ENCODE assay signal across 9 cellular contexts in the genomic region with DNA sequence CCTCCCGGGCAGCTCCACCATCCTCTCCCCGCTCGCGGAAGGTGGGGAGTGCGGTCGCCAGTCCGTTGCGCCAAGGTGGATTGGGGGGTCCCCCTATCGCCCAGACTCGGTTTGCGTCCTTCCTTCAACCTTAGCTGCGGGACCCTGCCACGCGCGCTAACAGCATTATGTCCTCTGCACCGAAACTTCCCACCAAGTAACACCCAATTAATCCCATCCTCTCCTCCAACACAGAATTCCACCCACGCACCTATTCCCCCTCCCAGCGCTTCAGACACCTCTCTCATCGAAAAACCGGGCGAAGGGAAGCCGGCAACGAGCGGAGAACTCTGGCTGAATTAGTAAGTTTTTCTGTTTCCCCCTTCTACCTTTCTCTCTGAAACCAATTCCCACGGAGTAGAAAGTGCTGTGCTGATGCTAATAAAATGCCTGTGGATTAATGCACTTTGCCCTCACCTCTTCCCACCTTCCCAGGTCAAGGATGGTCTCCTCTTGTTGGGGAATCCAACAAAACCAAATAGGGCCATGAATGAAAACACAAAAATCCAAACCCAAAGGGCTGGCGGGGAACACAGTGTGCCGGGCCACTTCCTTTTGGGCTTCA. TPM values are rescaled to one million over a fixed set of nuclear protein-coding genes. Genes with fewer than 3 reads are reported as not detected.
A peak's percentile ranks its signal among the peaks of the same experiment; 100 is the strongest.
DNase-seq lines count a peak whose midpoint lies in the region; ATAC-seq, FAIRE-seq and TF ChIP-seq lines count a peak whose summit lies in the region.
"Had no signal": no experiment of that assay in that cellular context is flagged by ENCODE, and none has a peak within 500 bp of the region (broad histone marks: within the 10 kb centered on the region; RNA-seq: fewer than 3 reads in every experiment).

No MANE protein-coding gene starts in this region.

- peak overlapping the region; percentile 69 for H3K27ac ChIP-seq in AG04450 (ENCODE audit: low read depth, low read length)
- no peak overlapping the region for H3K27ac ChIP-seq in HUES48 (ENCODE audit: low read depth, low read length)
- no peak overlapping the region for H3K27ac ChIP-seq in K562 (ENCODE audit: extremely low read depth, low read depth, low read length)

- TF ChIP-seq CTCF in AG04450 (IDR thresholded peaks at IDR 0.05; ENCODE audit: low read depth, low read length) (no peak), K562 (IDR thresholded peaks at IDR 0.05 in 2 of 3, conservative IDR thresholded peaks at IDR 0.05 in 1 of 3; ENCODE audit: insufficient read depth in 2 of 3, low read depth in 1 of 3, low read length in 3 of 3) (no peak)

- no TSS peak for BruUV-seq in K562 (replicated peaks; lab: Mats Ljungman, UMichigan)

- POLR2A ChIA-PET in AG04450 (lab: Yijun Ruan, JAX): interaction anchor here (0.6 to 2.1 kb wide), 6 partner anchors 31 to 951 kb away, joined by 3 to 5 read pairs (median 3); a partner anchor contains a TSS
- POLR2A ChIA-PET in K562 (lab: Yijun Ruan, JAX): interaction anchor here (1.0 kb wide), 1 partner anchor 12 kb away, joined by 5 read pairs; no protein-coding TSS in a partner anchor

- H3K27ac Mint-ChIP-seq in naive B cell: peak overlapping the region in 5 of 6 donors; percentile 42 to 97 (median 78)

- CTCF ChIA-PET in AG04450 (lab: Charles Lee) (interaction anchor here (0.8 to 5.6 kb wide), 13 partner anchors 10 to 953 kb away, joined by 3 to 24 read pairs (median 4); no protein-coding TSS in a partner anchor), K562 (lab: Yijun Ruan, JAX; ENCODE audit: low intra/inter-chr PET ratio) (interaction anchor here (0.7 to 1.0 kb wide), 2 partner anchors 233 to 772 kb away, joined by 3 read pairs; no protein-coding TSS in a partner anchor)

- peaks cover 2% of the 10 kb centered on the region; the same call in 1 of the 2 replicates for H3K9me3 ChIP-seq in AG04450 (ENCODE audit: control insufficient read depth, insufficient read depth, low read length)
- H3K9me3 ChIP-seq in HUES48 (ENCODE audit: control insufficient read depth, insufficient read depth, low read length): no peaks in the 10 kb centered on the region
- no peaks in the 10 kb centered on the region for H3K9me3 ChIP-seq in K562 (replicated peaks; ENCODE audit: control insufficient read depth, insufficient read depth, low read depth, low read length)

- H3K4me1 Mint-ChIP-seq in naive B cell: peaks cover 37 to 56% (median 51%) of the 10 kb centered on the region in 3 donors

- peak overlapping the region; percentile 73 for H3K4me3 ChIP-seq in AG04450 (ENCODE audit: low read depth, low read length)
- peak overlapping the region; percentile 46; the same call in 1 of the 2 replicates for H3K4me3 ChIP-seq in HUES48 (ENCODE audit: low read depth, low read length)
- H3K4me3 ChIP-seq in K562: no peak overlapping the region

- peaks cover 0 to 17% of the 10 kb centered on the region in 2 donors for H3K36me3 Mint-ChIP-seq in naive B cell

- peaks cover 6% of the 10 kb centered on the region for H3K27me3 ChIP-seq in AG04450 (ENCODE audit: control insufficient read depth, insufficient read depth, low read length)
- H3K27me3 ChIP-seq in HUES48 (ENCODE audit: control insufficient read depth, insufficient read depth, low read length): peaks cover 100% of the 10 kb centered on the region
- H3K27me3 ChIP-seq in K562 (ENCODE audit: control insufficient read depth in 2 of 2, insufficient read depth in 2 of 2, low read length in 2 of 2): peaks cover 49 to 93% of the 10 kb centered on the region in 2 experiments

- no peak for TF ChIP-seq POLR2A in K562 (conservative IDR thresholded peaks at IDR 0.05)

- intact Hi-C loops in K562 (cut with micrococcal nuclease): no loop called here

- 29% methylated on average over 27 of the region's 27 CpGs for WGBS in K562 (ENCODE audit: insufficient coverage, low coverage, missing lambda C conversion rate)

- peaks cover 68 to 76% (median 70%) of the 10 kb centered on the region in 3 donors for H3K27me3 Mint-ChIP-seq in naive B cell

- H2AFZ ChIP-seq in K562 (ENCODE audit: low read depth, low read length): no peak overlapping the region

- H4K20me1 ChIP-seq in K562 (replicated peaks; ENCODE audit: control insufficient read depth, insufficient read depth, low read length): no peaks in the 10 kb centered on the region

- in situ Hi-C loops in K562 (cut with MboI) (loop anchor here (25.0 kb wide), 3 partner anchors 639 to 1264 kb away; no protein-coding TSS in a partner anchor), G401 (cut with HindIII; ENCODE audit: low sequenced_read_pairs) (no loop called here)

- no peaks in the 10 kb centered on the region for H3K36me3 ChIP-seq in HUES48 (ENCODE audit: control insufficient read depth, insufficient read depth, low read length)
- no peaks in the 10 kb centered on the region for H3K36me3 ChIP-seq in K562 (ENCODE audit: control insufficient read depth, insufficient read depth, low read length)

- H3K9me1 ChIP-seq in K562 (ENCODE audit: control insufficient read depth, insufficient read depth, low read length): no peaks in the 10 kb centered on the region

- no peak for TF ChIP-seq RAD21 in K562 (CRISPR knock-in tag; conservative IDR thresholded peaks at IDR 0.05 in 1 of 2, IDR thresholded peaks at IDR 0.05 in 1 of 2)

- DNase-seq in AG04450 (ENCODE audit: low read depth, low spot score) (no peak), K562 (ENCODE audit: extremely low read depth in 1 of 4, low spot score in 3 of 4) (no peak), naive B cell (no peak), dermis blood vessel endothelial cell (no peak), RKO (ENCODE audit: low spot score) (no peak), RPMI8226 (no peak), G401 (ENCODE audit: low spot score) (no peak)

- no peak for FAIRE-seq in K562 (lab: Jason Lieb, UNC)

- H3K4me1 ChIP-seq in HUES48 (ENCODE audit: control insufficient read depth, insufficient read depth, low read length) (peaks cover 10% of the 10 kb centered on the region; the same call in 1 of the 2 replicates), K562 (replicated peaks in 1 of 2; ENCODE audit: control insufficient read depth in 2 of 2, insufficient read depth in 2 of 2, low read length in 2 of 2) (peaks cover 0 to 15% of the 10 kb centered on the region in 2 experiments; a peak in 2 of 5 replicates)

- ATAC-seq in K562 (no peak), naive B cell (ENCODE audit: low read depth in 2 of 2) (no peak)

- TF ChIP-seq EP300 in K562 (IDR thresholded peaks at IDR 0.05; ENCODE audit: low read length): no peak

- H3K9ac ChIP-seq in HUES48 (ENCODE audit: low read depth, low read length) (no peak overlapping the region), K562 (ENCODE audit: insufficient read depth in 1 of 2, low read depth in 2 of 2, low read length in 2 of 2) (no peak overlapping the region)

- H3K79me2 ChIP-seq in K562 (ENCODE audit: control insufficient read depth, insufficient read depth, low read length): no peaks in the 10 kb centered on the region

- H3K4me3 Mint-ChIP-seq in naive B cell: peak overlapping the region; percentile 75 to 89 (median 84)

- no peak overlapping the region for H3K4me2 ChIP-seq in K562 (ENCODE audit: insufficient read depth, low read length)

- peaks cover 0 to 26% (median 2%) of the 10 kb centered on the region in 7 donors for H3K9me3 Mint-ChIP-seq in naive B cell

RNA-seq across cellular contexts. Expression of a gene that starts 0.9 kb away (rescaled TPM):
- polyA plus RNA-seq in AG04450 (2011; rRNA removed) (1.6 and 1.9 TPM in 2 replicates), K562 (2011; rRNA removed) (0.13 TPM in 1 of 2 replicates, not detected in the other), K562 (2014; fragmentation: Illumina TruSeq; extraction: Trizol) (not detected in 2 replicates), K562 (2014; fragmentation: Nextera tagmentation; extraction: Ambion mirVana) (not detected), K562 (2014; rRNA removed) (not detected in 2 replicates), naive B cell (ENCODE audit: low read depth in 6 of 6) (not detected)
- 2.2 and 2.6 TPM in 2 replicates for polyA minus RNA-seq in AG04450 (2011; rRNA and poly(A)+ RNA removed)
- total RNA-seq in K562 (2011; cell fraction: chromatin; rRNA removed; ENCODE audit: low replicate concordance): 0.35 TPM in 1 of 2 replicates, not detected in the other
- 0.17 TPM in 1 of 2 replicates, not detected in the other for total RNA-seq in K562 (2011; cell fraction: nucleolus; rRNA removed)
- not detected in 2 replicates for total RNA-seq in K562 (2011; cell fraction: nucleoplasm; rRNA removed)
- total RNA-seq in K562 (2014; rRNA removed) (not detected in 2 replicates), K562 (2014; rRNA removed; fragmentation: Illumina TruSeq; extraction: Trizol) (not detected in 2 replicates), K562 (2015; rRNA removed; fragmentation: Illumina TruSeq; extraction: Trizol) (not detected in 2 replicates), K562 (2021) (0.04 and 0.18 TPM in 2 replicates), dermis blood vessel endothelial cell (2.4 and 6.0 TPM in 2 replicates)
- polyA plus RNA-seq in K562 (2011; cell fraction: cytosol; rRNA removed): 0.06 TPM in 1 of 2 replicates, not detected in the other
- 0.78 TPM in 1 of 2 replicates, not detected in the other for polyA plus RNA-seq in K562 (2011; cell fraction: nucleus; rRNA removed)
- polyA plus RNA-seq in K562 (2012): 0.03 TPM in 1 of 2 replicates, not detected in the other
- not detected in 2 replicates for polyA minus RNA-seq in K562 (2011; rRNA and poly(A)+ RNA removed)
- not detected in 2 replicates for polyA minus RNA-seq in K562 (2011; cell fraction: cytosol; rRNA and poly(A)+ RNA removed)
- polyA minus RNA-seq in K562 (2011; cell fraction: nucleus; rRNA and poly(A)+ RNA removed): 0.54 TPM in 1 of 2 replicates, not detected in the other
- 2.2 TPM in 1 of 2 replicates, not detected in the other for total RNA-seq in G401 (2014; rRNA removed; shearing (Covaris generic))
- total RNA-seq: activated CD8-positive, alpha-beta memory T cell treated with anti-CD3 and anti-CD28 coated beads for 36 hours had no signal

RNA-seq across cellular contexts. Expression of a gene that starts 3.9 kb away (rescaled TPM):
- 1.2 and 1.3 TPM in 2 replicates for polyA plus RNA-seq in AG04450 (2011; rRNA removed)
- polyA minus RNA-seq in AG04450 (2011; rRNA and poly(A)+ RNA removed): 0.91 and 2.1 TPM in 2 replicates
- total RNA-seq in K562 (2011; cell fraction: chromatin; rRNA removed; ENCODE audit: low replicate concordance): not detected in 2 replicates
- not detected in 2 replicates for total RNA-seq in K562 (2011; cell fraction: nucleolus; rRNA removed)
- total RNA-seq in K562 (2011; cell fraction: nucleoplasm; rRNA removed): not detected in 2 replicates
- total RNA-seq in K562 (2014; rRNA removed): not detected in 2 replicates
- total RNA-seq in K562 (2014; rRNA removed; fragmentation: Illumina TruSeq; extraction: Trizol): not detected in 2 replicates
- not detected in 2 replicates for total RNA-seq in K562 (2015; rRNA removed; fragmentation: Illumina TruSeq; extraction: Trizol)
- total RNA-seq in K562 (2021): not detected in 2 replicates
- not detected in 2 replicates for polyA plus RNA-seq in K562 (2011; rRNA removed)
- not detected in 2 replicates for polyA plus RNA-seq in K562 (2011; cell fraction: cytosol; rRNA removed)
- 0.13 TPM in 1 of 2 replicates, not detected in the other for polyA plus RNA-seq in K562 (2011; cell fraction: nucleus; rRNA removed)
- not detected in 2 replicates for polyA plus RNA-seq in K562 (2012)
- not detected in 2 replicates for polyA plus RNA-seq in K562 (2014; fragmentation: Illumina TruSeq; extraction: Trizol)
- polyA plus RNA-seq in K562 (2014; fragmentation: Nextera tagmentation; extraction: Ambion mirVana): not detected
- polyA plus RNA-seq in K562 (2014; rRNA removed): not detected in 2 replicates
- polyA minus RNA-seq in K562 (2011; rRNA and poly(A)+ RNA removed): not detected in 2 replicates
- polyA minus RNA-seq in K562 (2011; cell fraction: cytosol; rRNA and poly(A)+ RNA removed): not detected in 2 replicates
- polyA minus RNA-seq in K562 (2011; cell fraction: nucleus; rRNA and poly(A)+ RNA removed): not detected in 2 replicates
- not detected for polyA plus RNA-seq in naive B cell (ENCODE audit: low read depth in 6 of 6)
- total RNA-seq in dermis blood vessel endothelial cell: 2.9 and 8.6 TPM in 2 replicates
- total RNA-seq in G401 (2014; rRNA removed; shearing (Covaris generic)): 5.1 TPM in 1 of 2 replicates, not detected in the other
- total RNA-seq: activated CD8-positive, alpha-beta memory T cell treated with anti-CD3 and anti-CD28 coated beads for 36 hours had no signal

RNA-seq across cellular contexts. Expression of a gene that starts 5.0 kb away (rescaled TPM):
- polyA plus RNA-seq in AG04450 (2011; rRNA removed) (5.1 and 5.3 TPM in 2 replicates), K562 (2011; rRNA removed) (not detected in 2 replicates), K562 (2014; fragmentation: Illumina TruSeq; extraction: Trizol) (not detected in 2 replicates), K562 (2014; fragmentation: Nextera tagmentation; extraction: Ambion mirVana) (not detected), K562 (2014; rRNA removed) (not detected in 2 replicates), naive B cell (ENCODE audit: low read depth in 6 of 6) (not detected)
- polyA minus RNA-seq in AG04450 (2011; rRNA and poly(A)+ RNA removed): 1.7 and 2.6 TPM in 2 replicates
- total RNA-seq in K562 (2011; cell fraction: chromatin; rRNA removed; ENCODE audit: low replicate concordance): not detected in 2 replicates
- not detected in 2 replicates for total RNA-seq in K562 (2011; cell fraction: nucleolus; rRNA removed)
- total RNA-seq in K562 (2011; cell fraction: nucleoplasm; rRNA removed): not detected in 2 replicates
- total RNA-seq in K562 (2014; rRNA removed) (not detected in 2 replicates), K562 (2014; rRNA removed; fragmentation: Illumina TruSeq; extraction: Trizol) (not detected in 2 replicates), K562 (2015; rRNA removed; fragmentation: Illumina TruSeq; extraction: Trizol) (not detected in 2 replicates), K562 (2021) (not detected in 2 replicates), dermis blood vessel endothelial cell (1.4 and 2.9 TPM in 2 replicates)
- not detected in 2 replicates for polyA plus RNA-seq in K562 (2011; cell fraction: cytosol; rRNA removed)
- polyA plus RNA-seq in K562 (2011; cell fraction: nucleus; rRNA removed): not detected in 2 replicates
- not detected in 2 replicates for polyA plus RNA-seq in K562 (2012)
- not detected in 2 replicates for polyA minus RNA-seq in K562 (2011; rRNA and poly(A)+ RNA removed)
- polyA minus RNA-seq in K562 (2011; cell fraction: cytosol; rRNA and poly(A)+ RNA removed): not detected in 2 replicates
- polyA minus RNA-seq in K562 (2011; cell fraction: nucleus; rRNA and poly(A)+ RNA removed): not detected in 2 replicates
- 4.4 and 7.1 TPM in 2 replicates for total RNA-seq in G401 (2014; rRNA removed; shearing (Covaris generic))
- total RNA-seq: activated CD8-positive, alpha-beta memory T cell treated with anti-CD3 and anti-CD28 coated beads for 36 hours had no signal

RNA-seq across cellular contexts. Expression of a gene that starts 8.0 kb away (rescaled TPM):
- polyA plus RNA-seq in AG04450 (2011; rRNA removed) (48.3 and 51.0 TPM in 2 replicates), K562 (2011; rRNA removed) (0.13 TPM in 1 of 2 replicates, not detected in the other), K562 (2014; fragmentation: Illumina TruSeq; extraction: Trizol) (not detected in 2 replicates), K562 (2014; fragmentation: Nextera tagmentation; extraction: Ambion mirVana) (not detected), K562 (2014; rRNA removed) (not detected in 2 replicates), naive B cell (ENCODE audit: low read depth in 6 of 6) (not detected)
- 37.7 and 49.7 TPM in 2 replicates for polyA minus RNA-seq in AG04450 (2011; rRNA and poly(A)+ RNA removed)
- not detected in 2 replicates for total RNA-seq in K562 (2011; cell fraction: chromatin; rRNA removed; ENCODE audit: low replicate concordance)
- not detected in 2 replicates for total RNA-seq in K562 (2011; cell fraction: nucleolus; rRNA removed)
- total RNA-seq in K562 (2011; cell fraction: nucleoplasm; rRNA removed): not detected in 2 replicates
- total RNA-seq in K562 (2014; rRNA removed) (not detected in 2 replicates), K562 (2014; rRNA removed; fragmentation: Illumina TruSeq; extraction: Trizol) (not detected in 2 replicates), K562 (2015; rRNA removed; fragmentation: Illumina TruSeq; extraction: Trizol) (not detected in 2 replicates), K562 (2021) (not detected in 2 replicates), dermis blood vessel endothelial cell (5.6 and 6.1 TPM in 2 replicates)
- 0.10 TPM in 1 of 2 replicates, not detected in the other for polyA plus RNA-seq in K562 (2011; cell fraction: cytosol; rRNA removed)
- 0.30 TPM in 1 of 2 replicates, not detected in the other for polyA plus RNA-seq in K562 (2011; cell fraction: nucleus; rRNA removed)
- not detected in 2 replicates for polyA plus RNA-seq in K562 (2012)
- polyA minus RNA-seq in K562 (2011; rRNA and poly(A)+ RNA removed): not detected in 2 replicates
- polyA minus RNA-seq in K562 (2011; cell fraction: cytosol; rRNA and poly(A)+ RNA removed): not detected in 2 replicates
- polyA minus RNA-seq in K562 (2011; cell fraction: nucleus; rRNA and poly(A)+ RNA removed): not detected in 2 replicates
- total RNA-seq in G401 (2014; rRNA removed; shearing (Covaris generic)): 0.81 and 1.6 TPM in 2 replicates
- total RNA-seq: activated CD8-positive, alpha-beta memory T cell treated with anti-CD3 and anti-CD28 coated beads for 36 hours had no signal

RNA-seq across cellular contexts. Expression of a gene that starts 13.9 kb away (rescaled TPM):
- polyA plus RNA-seq in AG04450 (2011; rRNA removed) (0.78 and 1.5 TPM in 2 replicates), K562 (2011; rRNA removed) (not detected in 2 replicates), K562 (2014; fragmentation: Illumina TruSeq; extraction: Trizol) (not detected in 2 replicates), K562 (2014; fragmentation: Nextera tagmentation; extraction: Ambion mirVana) (not detected), K562 (2014; rRNA removed) (not detected in 2 replicates), naive B cell (ENCODE audit: low read depth in 6 of 6) (not detected)
- polyA minus RNA-seq in AG04450 (2011; rRNA and poly(A)+ RNA removed): 0.18 TPM in 1 of 2 replicates, not detected in the other
- total RNA-seq in K562 (2011; cell fraction: chromatin; rRNA removed; ENCODE audit: low replicate concordance): not detected in 2 replicates
- total RNA-seq in K562 (2011; cell fraction: nucleolus; rRNA removed): not detected in 2 replicates
- not detected in 2 replicates for total RNA-seq in K562 (2011; cell fraction: nucleoplasm; rRNA removed)
- total RNA-seq in K562 (2014; rRNA removed) (not detected in 2 replicates), K562 (2014; rRNA removed; fragmentation: Illumina TruSeq; extraction: Trizol) (not detected in 2 replicates), K562 (2015; rRNA removed; fragmentation: Illumina TruSeq; extraction: Trizol) (not detected in 2 replicates), K562 (2021) (not detected in 2 replicates), dermis blood vessel endothelial cell (9.0 and 11.8 TPM in 2 replicates)
- not detected in 2 replicates for polyA plus RNA-seq in K562 (2011; cell fraction: cytosol; rRNA removed)
- polyA plus RNA-seq in K562 (2011; cell fraction: nucleus; rRNA removed): not detected in 2 replicates
- not detected in 2 replicates for polyA plus RNA-seq in K562 (2012)
- not detected in 2 replicates for polyA minus RNA-seq in K562 (2011; rRNA and poly(A)+ RNA removed)
- polyA minus RNA-seq in K562 (2011; cell fraction: cytosol; rRNA and poly(A)+ RNA removed): not detected in 2 replicates
- polyA minus RNA-seq in K562 (2011; cell fraction: nucleus; rRNA and poly(A)+ RNA removed): not detected in 2 replicates
- total RNA-seq in G401 (2014; rRNA removed; shearing (Covaris generic)): 66.5 and 71.2 TPM in 2 replicates
- total RNA-seq: activated CD8-positive, alpha-beta memory T cell treated with anti-CD3 and anti-CD28 coated beads for 36 hours had no signal
